ENCODE assay signal across 9 cellular contexts in the genomic region with DNA sequence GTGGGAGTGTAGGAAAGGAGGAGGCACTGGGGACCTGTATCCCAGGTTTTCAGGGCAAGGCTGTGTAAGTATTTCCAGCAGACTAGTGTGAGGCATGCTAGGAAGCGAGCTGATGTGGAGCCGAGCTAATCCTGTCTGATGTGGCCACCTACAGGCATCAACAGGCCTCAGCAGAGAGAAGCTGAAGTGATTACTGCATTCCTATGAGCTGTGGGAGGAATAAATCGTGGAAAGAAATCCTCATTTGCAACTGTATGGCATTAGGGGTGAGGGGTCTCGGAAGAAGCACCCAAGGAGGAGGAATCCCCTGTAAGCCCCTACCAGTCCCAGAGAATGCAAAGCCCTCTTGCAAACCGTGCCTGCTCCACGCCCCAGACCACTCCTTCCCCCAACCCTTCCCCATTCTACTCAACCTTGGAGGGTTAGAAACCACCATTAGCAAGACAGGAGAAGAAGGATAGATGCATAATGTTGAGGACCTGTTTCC. TPM values are rescaled to one million over a fixed set of nuclear protein-coding genes. Genes with fewer than 3 reads are reported as not detected.
A peak's percentile ranks its signal among the peaks of the same experiment; 100 is the strongest.
DNase-seq lines count a peak whose midpoint lies in the region; ATAC-seq, FAIRE-seq and TF ChIP-seq lines count a peak whose summit lies in the region.
"Had no signal": no experiment of that assay in that cellular context is flagged by ENCODE, and none has a peak within 500 bp of the region (broad histone marks: within the 10 kb centered on the region; RNA-seq: fewer than 3 reads in every experiment).

No MANE protein-coding gene starts in this region.

- no peak overlapping the region for H3K4me3 Mint-ChIP-seq in type B pancreatic cell
- no peak overlapping the region for H3K4me3 Mint-ChIP-seq in naive thymus-derived CD8-positive, alpha-beta T cell
- H3K4me3 Mint-ChIP-seq: activated B cell treated with CpG ODN at 0.5 μM for 24 hours had no signal

- in situ Hi-C loops in astrocyte of the cerebellum (cut with HindIII; ENCODE audit: low sequenced_read_pairs), result loop anchor here (5.0 kb wide), 1 partner anchor 153 kb away; no protein-coding TSS in a partner anchor

- H2AFZ ChIP-seq in Karpas-422 (ENCODE audit: low read length) (no peak overlapping the region), keratinocyte (ENCODE audit: control insufficient read depth, low read length) (peak overlapping the region; percentile 66)

- H3K9ac ChIP-seq in Karpas-422 (ENCODE audit: low read length) (no peak overlapping the region), keratinocyte (ENCODE audit: control insufficient read depth, extremely low read depth, insufficient read depth, low read length) (no peak overlapping the region)

- H3K4me3 ChIP-seq in DOHH2 (ENCODE audit: low read length) (no peak overlapping the region), Karpas-422 (ENCODE audit: low read length) (no peak overlapping the region), astrocyte of the cerebellum (ENCODE audit: low read depth, low read length) (no peak overlapping the region), keratinocyte (ENCODE audit: control insufficient read depth in 2 of 3, extremely low read depth in 1 of 3, insufficient read depth in 2 of 3, low read depth in 1 of 3, low read length in 3 of 3) (no peak overlapping the region)

- peaks cover 5% of the 10 kb centered on the region for H3K9me3 Mint-ChIP-seq in type B pancreatic cell
- no peaks in the 10 kb centered on the region for H3K9me3 Mint-ChIP-seq in naive thymus-derived CD8-positive, alpha-beta T cell
- H3K9me3 Mint-ChIP-seq: activated B cell treated with CpG ODN at 0.5 μM for 24 hours had no signal

- no peak overlapping the region for H3K27ac ChIP-seq in DOHH2 (ENCODE audit: low read depth, low read length)
- H3K27ac ChIP-seq in Karpas-422 (ENCODE audit: low read length), result no peak overlapping the region
- H3K27ac ChIP-seq in keratinocyte (ENCODE audit: control insufficient read depth, insufficient read depth, low read length), result no peak overlapping the region

- H3F3A ChIP-seq in DOHH2 (ENCODE audit: control insufficient read depth, insufficient read depth), result no peaks in the 10 kb centered on the region

- POLR2A ChIA-PET in naive thymus-derived CD8-positive, alpha-beta T cell (lab: Charles Lee), result interaction anchor here (1.0 kb wide), 1 partner anchor 471 kb away, joined by 3 read pairs; no protein-coding TSS in a partner anchor

- H4K20me1 ChIP-seq in DOHH2 (ENCODE audit: control insufficient read depth, insufficient read depth, low read depth, low read length), result no peaks in the 10 kb centered on the region
- H4K20me1 ChIP-seq in Karpas-422 (ENCODE audit: insufficient read depth, low read depth, low read length), result no peaks in the 10 kb centered on the region
- H4K20me1 ChIP-seq in keratinocyte (ENCODE audit: control insufficient read depth, extremely low read depth, insufficient read depth, low read length), result no peaks in the 10 kb centered on the region

- H3K27ac Mint-ChIP-seq in type B pancreatic cell, result peak overlapping the region; percentile 44
- H3K27ac Mint-ChIP-seq in naive thymus-derived CD8-positive, alpha-beta T cell, result no peak overlapping the region
- H3K27ac Mint-ChIP-seq: activated B cell treated with CpG ODN at 0.5 μM for 24 hours had no signal

- peak; percentile 98 for FAIRE-seq in keratinocyte (lab: Jason Lieb, UNC)

- ATAC-seq in naive thymus-derived CD8-positive, alpha-beta T cell, result no peak
- ATAC-seq in HG03039 (IDR thresholded peaks at IDR 0.05; ENCODE audit: unreplicated experiment), result no peak

- no peaks in the 10 kb centered on the region for H3K9me2 ChIP-seq in DOHH2 (replicated peaks; ENCODE audit: control insufficient read depth, low read length)
- no peaks in the 10 kb centered on the region for H3K9me2 ChIP-seq in Karpas-422 (replicated peaks; ENCODE audit: insufficient read depth, low read length)

- no peaks in the 10 kb centered on the region for H3K9me1 ChIP-seq in keratinocyte (ENCODE audit: control insufficient read depth, extremely low read depth, insufficient read depth, low read length)

- H3K27me3 Mint-ChIP-seq in type B pancreatic cell, result no peaks in the 10 kb centered on the region
- peaks cover 0 to 3% (median 0%) of the 10 kb centered on the region in 5 donors for H3K27me3 Mint-ChIP-seq in naive thymus-derived CD8-positive, alpha-beta T cell
- H3K27me3 Mint-ChIP-seq: activated B cell treated with CpG ODN at 0.5 μM for 24 hours had no signal

- no peaks in the 10 kb centered on the region for H3K36me3 Mint-ChIP-seq in type B pancreatic cell
- H3K36me3 Mint-ChIP-seq in naive thymus-derived CD8-positive, alpha-beta T cell, result no peaks in the 10 kb centered on the region

- dilution Hi-C loops in keratinocyte (cut with MboI; ENCODE audit: extremely low pct_ligation_motif_present, low sequenced_read_pairs), result loop anchor here (25.0 kb wide), 1 partner anchor 133 kb away; a partner anchor contains a TSS

- peaks cover 31% of the 10 kb centered on the region for H3K4me1 Mint-ChIP-seq in type B pancreatic cell (ENCODE audit: unreplicated experiment)
- peaks cover 0 to 4% (median 2%) of the 10 kb centered on the region in 4 donors for H3K4me1 Mint-ChIP-seq in naive thymus-derived CD8-positive, alpha-beta T cell

- H3K4me1 ChIP-seq in DOHH2 (ENCODE audit: control insufficient read depth, low read length), result no peaks in the 10 kb centered on the region
- H3K4me1 ChIP-seq in Karpas-422 (ENCODE audit: low read length), result no peaks in the 10 kb centered on the region
- H3K4me1 ChIP-seq in keratinocyte (ENCODE audit: control insufficient read depth, extremely low read depth, insufficient read depth, low read length), result peaks cover 5% of the 10 kb centered on the region

- peak; percentile 21 for TF ChIP-seq CTCF in DOHH2 (IDR thresholded peaks at IDR 0.05; ENCODE audit: low read depth, low read length, poor library complexity, severe bottlenecking)
- peak; percentile 87 for TF ChIP-seq CTCF in astrocyte of the cerebellum (IDR thresholded peaks at IDR 0.05; ENCODE audit: low read depth, low read length, missing control alignments)
- TF ChIP-seq CTCF in keratinocyte (optimal IDR thresholded peaks at IDR 0.05 in 1 of 3, IDR thresholded peaks at IDR 0.05 in 1 of 3, conservative IDR thresholded peaks at IDR 0.05 in 1 of 3; ENCODE audit: extremely low read depth in 1 of 3, insufficient read depth in 2 of 3, low read length in 3 of 3), result peak; percentile 82 to 98 (median 90)
- TF ChIP-seq CTCF in type B pancreatic cell (conservative IDR thresholded peaks at IDR 0.05), result peak; percentile 72

- H3K27me3 ChIP-seq in DOHH2 (ENCODE audit: control insufficient read depth, low read length) (no peaks in the 10 kb centered on the region), Karpas-422 (ENCODE audit: low read length) (no peaks in the 10 kb centered on the region), keratinocyte (ENCODE audit: control insufficient read depth, extremely low read depth, insufficient read depth, low read length) (no peaks in the 10 kb centered on the region)

- H3K9me3 ChIP-seq in DOHH2 (ENCODE audit: control insufficient read depth, insufficient read depth, low read length) (no peaks in the 10 kb centered on the region), Karpas-422 (ENCODE audit: low read length) (no peaks in the 10 kb centered on the region), keratinocyte (ENCODE audit: control insufficient read depth, low read depth, low read length) (no peaks in the 10 kb centered on the region)

- H3K4me2 ChIP-seq in DOHH2 (ENCODE audit: low read length) (no peak overlapping the region), Karpas-422 (ENCODE audit: low read depth, low read length, poor library complexity, severe bottlenecking) (no peak overlapping the region), keratinocyte (ENCODE audit: control insufficient read depth, extremely low read depth, insufficient read depth, low read depth, low read length) (peak overlapping the region; percentile 9)

- DNase-seq in Karpas-422 (peak; percentile 60), astrocyte of the cerebellum (ENCODE audit: low read depth) (peak; percentile 75), keratinocyte (ENCODE audit: low read depth, low spot score) (no peak), type B pancreatic cell (ENCODE audit: extremely low spot score, unreplicated experiment) (no peak), NCI-H1436 treated with DMSO at 0.1 percent for 48 hours (lab: John Stamatoyannopoulos, UW) (no peak)
- DNase-seq in naive thymus-derived CD8-positive, alpha-beta T cell, result no peak
- DNase-seq: activated B cell treated with CpG ODN at 0.5 μM for 24 hours had no signal

- H3K36me3 ChIP-seq in DOHH2 (ENCODE audit: control insufficient read depth, low read length) (no peaks in the 10 kb centered on the region), Karpas-422 (ENCODE audit: insufficient read depth, low read length) (no peaks in the 10 kb centered on the region), keratinocyte (ENCODE audit: control insufficient read depth in 2 of 2, extremely low read depth in 1 of 2, insufficient read depth in 2 of 2, low read length in 2 of 2) (no peaks in the 10 kb centered on the region)

- no peaks in the 10 kb centered on the region for H3K79me2 ChIP-seq in DOHH2 (ENCODE audit: control insufficient read depth, low read length)
- H3K79me2 ChIP-seq in Karpas-422 (ENCODE audit: low read length), result no peaks in the 10 kb centered on the region
- no peaks in the 10 kb centered on the region for H3K79me2 ChIP-seq in keratinocyte (ENCODE audit: control insufficient read depth, insufficient read depth, low read length)

RNA-seq across cellular contexts. Expression of a gene that starts 41.6 kb away (rescaled TPM):
- not detected in 2 replicates for total RNA-seq in Karpas-422 (2014; rRNA removed; shearing (Covaris generic); ENCODE audit: low replicate concordance)
- polyA plus RNA-seq in keratinocyte, result 0.08 to 0.35 TPM (median 0.30 TPM) in 3 replicates
- polyA plus RNA-seq in keratinocyte (2011; ENCODE audit: low read depth), result 3.8 TPM
- polyA plus RNA-seq in keratinocyte (2011; cell fraction: cytosol; rRNA removed), result 0.36 and 0.79 TPM in 2 replicates
- polyA plus RNA-seq in keratinocyte (2011; cell fraction: nucleus; rRNA removed), result 1.1 and 1.9 TPM in 2 replicates
- 0.39 and 17.1 TPM in 2 replicates for polyA plus RNA-seq in keratinocyte (2012; ENCODE audit: low replicate concordance)
- polyA minus RNA-seq in keratinocyte, result not detected in 3 replicates
- not detected for polyA minus RNA-seq in keratinocyte (2011; cell fraction: cytosol; rRNA and poly(A)+ RNA removed)
- 1.2 TPM in 1 of 2 replicates, not detected in the other for polyA minus RNA-seq in keratinocyte (2011; cell fraction: nucleus; rRNA and poly(A)+ RNA removed)
- total RNA-seq in type B pancreatic cell (ENCODE audit: low replicate concordance), result not detected in 2 replicates
- total RNA-seq in naive thymus-derived CD8-positive, alpha-beta T cell, result not detected
- polyA plus RNA-seq in naive thymus-derived CD8-positive, alpha-beta T cell, result not detected
- total RNA-seq: activated B cell treated with CpG ODN at 0.5 μM for 24 hours had no signal

RNA-seq across cellular contexts. Expression of a gene that starts 43.8 kb away (rescaled TPM):
- not detected in 2 replicates for total RNA-seq in Karpas-422 (2014; rRNA removed; shearing (Covaris generic); ENCODE audit: low replicate concordance)
- polyA plus RNA-seq in keratinocyte, result 3.6 to 9.4 TPM (median 5.7 TPM) in 3 replicates
- polyA plus RNA-seq in keratinocyte (2011; ENCODE audit: low read depth), result 14.3 TPM
- 6.9 and 9.2 TPM in 2 replicates for polyA plus RNA-seq in keratinocyte (2011; cell fraction: cytosol; rRNA removed)
- polyA plus RNA-seq in keratinocyte (2011; cell fraction: nucleus; rRNA removed), result 15.8 and 28.1 TPM in 2 replicates
- 6.0 and 34.2 TPM in 2 replicates for polyA plus RNA-seq in keratinocyte (2012; ENCODE audit: low replicate concordance)
- 7.4 to 41.0 TPM (median 10.7 TPM) in 3 replicates for polyA minus RNA-seq in keratinocyte
- polyA minus RNA-seq in keratinocyte (2011; cell fraction: cytosol; rRNA and poly(A)+ RNA removed), result not detected
- 6.0 and 6.8 TPM in 2 replicates for polyA minus RNA-seq in keratinocyte (2011; cell fraction: nucleus; rRNA and poly(A)+ RNA removed)
- not detected in 2 replicates for total RNA-seq in type B pancreatic cell (ENCODE audit: low replicate concordance)
- not detected for total RNA-seq in naive thymus-derived CD8-positive, alpha-beta T cell
- polyA plus RNA-seq in naive thymus-derived CD8-positive, alpha-beta T cell, result not detected

RNA-seq across cellular contexts. Expression of a gene that starts 49.5 kb away (rescaled TPM):
- not detected in 2 replicates for total RNA-seq in Karpas-422 (2014; rRNA removed; shearing (Covaris generic); ENCODE audit: low replicate concordance)
- polyA plus RNA-seq in keratinocyte, result 4.0 to 8.3 TPM (median 5.0 TPM) in 3 replicates
- 128 TPM for polyA plus RNA-seq in keratinocyte (2011; ENCODE audit: low read depth)
- 3.6 and 7.7 TPM in 2 replicates for polyA plus RNA-seq in keratinocyte (2011; cell fraction: cytosol; rRNA removed)
- polyA plus RNA-seq in keratinocyte (2011; cell fraction: nucleus; rRNA removed), result 22.1 and 37.1 TPM in 2 replicates
- polyA plus RNA-seq in keratinocyte (2012; ENCODE audit: low replicate concordance), result 10.7 and 646 TPM in 2 replicates
- polyA minus RNA-seq in keratinocyte, result 4.0 to 15.3 TPM (median 5.6 TPM) in 3 replicates
- 7.5 TPM for polyA minus RNA-seq in keratinocyte (2011; cell fraction: cytosol; rRNA and poly(A)+ RNA removed)
- polyA minus RNA-seq in keratinocyte (2011; cell fraction: nucleus; rRNA and poly(A)+ RNA removed), result 21.0 and 31.2 TPM in 2 replicates
- total RNA-seq in type B pancreatic cell (ENCODE audit: low replicate concordance), result not detected in 2 replicates
- not detected for total RNA-seq in naive thymus-derived CD8-positive, alpha-beta T cell
- not detected for polyA plus RNA-seq in naive thymus-derived CD8-positive, alpha-beta T cell
- total RNA-seq: activated B cell treated with CpG ODN at 0.5 μM for 24 hours had no signal

Comparison
In these comparisons a context has a peak if more than half of its experiments do, and no peak if none do; other contexts are left out.
1. CTCF ChIP-seq: peak in every context shown above with its lines; median percentile 90 in keratinocyte; 87 in astrocyte of the cerebellum; 72 in type B pancreatic cell; 21 in DOHH2.
2. DNase-seq: peak in Karpas-422 (single experiment) and astrocyte of the cerebellum (single experiment); none in keratinocyte (single experiment), type B pancreatic cell (single experiment), naive thymus-derived CD8-positive, alpha-beta T cell (0 of 10) and NCI-H1436 treated with DMSO at 0.1 percent for 48 hours (single experiment).